ENCODE assay signal across 1 cellular context in the genomic region with DNA sequence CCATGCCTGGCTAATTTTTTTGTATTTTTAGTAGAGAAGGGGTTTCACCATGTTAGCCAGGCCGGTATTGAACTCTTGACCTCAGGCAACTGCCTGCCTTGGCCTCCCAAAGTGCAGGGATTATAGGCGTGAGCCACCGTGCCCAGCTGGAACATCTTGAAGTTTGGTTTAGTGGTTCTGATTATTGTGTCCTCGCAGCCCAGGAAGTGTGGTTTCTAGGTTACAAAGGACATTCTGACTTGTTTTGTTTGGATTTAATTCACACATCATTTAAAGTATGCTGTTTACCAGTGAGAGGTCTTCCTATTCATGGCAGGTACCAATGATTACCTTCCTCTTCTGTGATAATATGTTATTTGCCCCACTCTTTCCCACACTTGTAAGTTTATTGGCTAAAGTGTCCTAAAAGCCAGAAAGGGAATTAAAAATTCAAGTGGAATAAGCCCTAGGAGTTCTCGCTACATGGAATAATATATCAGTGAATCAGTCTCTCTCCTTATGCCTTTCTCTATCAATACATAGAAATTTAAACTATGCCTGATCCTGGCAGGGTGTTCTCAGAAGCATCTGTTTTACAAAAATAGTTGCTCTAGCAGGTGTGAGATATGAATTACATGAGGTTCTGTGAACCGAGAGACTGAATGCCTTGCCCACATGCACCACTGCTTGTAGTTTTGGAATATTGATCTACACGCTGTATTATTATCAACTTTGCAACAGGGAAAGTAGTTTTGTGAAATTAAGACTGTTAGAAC.
TF ChIP-seq lines count a peak whose summit lies in the region.

No MANE protein-coding gene starts in this region.

TF ChIP-seq in WTC11, 78 proteins besides CTCF, POLR2A, EP300 and RAD21 (continued from another document):
- TF ChIP-seq, protein P1, sequence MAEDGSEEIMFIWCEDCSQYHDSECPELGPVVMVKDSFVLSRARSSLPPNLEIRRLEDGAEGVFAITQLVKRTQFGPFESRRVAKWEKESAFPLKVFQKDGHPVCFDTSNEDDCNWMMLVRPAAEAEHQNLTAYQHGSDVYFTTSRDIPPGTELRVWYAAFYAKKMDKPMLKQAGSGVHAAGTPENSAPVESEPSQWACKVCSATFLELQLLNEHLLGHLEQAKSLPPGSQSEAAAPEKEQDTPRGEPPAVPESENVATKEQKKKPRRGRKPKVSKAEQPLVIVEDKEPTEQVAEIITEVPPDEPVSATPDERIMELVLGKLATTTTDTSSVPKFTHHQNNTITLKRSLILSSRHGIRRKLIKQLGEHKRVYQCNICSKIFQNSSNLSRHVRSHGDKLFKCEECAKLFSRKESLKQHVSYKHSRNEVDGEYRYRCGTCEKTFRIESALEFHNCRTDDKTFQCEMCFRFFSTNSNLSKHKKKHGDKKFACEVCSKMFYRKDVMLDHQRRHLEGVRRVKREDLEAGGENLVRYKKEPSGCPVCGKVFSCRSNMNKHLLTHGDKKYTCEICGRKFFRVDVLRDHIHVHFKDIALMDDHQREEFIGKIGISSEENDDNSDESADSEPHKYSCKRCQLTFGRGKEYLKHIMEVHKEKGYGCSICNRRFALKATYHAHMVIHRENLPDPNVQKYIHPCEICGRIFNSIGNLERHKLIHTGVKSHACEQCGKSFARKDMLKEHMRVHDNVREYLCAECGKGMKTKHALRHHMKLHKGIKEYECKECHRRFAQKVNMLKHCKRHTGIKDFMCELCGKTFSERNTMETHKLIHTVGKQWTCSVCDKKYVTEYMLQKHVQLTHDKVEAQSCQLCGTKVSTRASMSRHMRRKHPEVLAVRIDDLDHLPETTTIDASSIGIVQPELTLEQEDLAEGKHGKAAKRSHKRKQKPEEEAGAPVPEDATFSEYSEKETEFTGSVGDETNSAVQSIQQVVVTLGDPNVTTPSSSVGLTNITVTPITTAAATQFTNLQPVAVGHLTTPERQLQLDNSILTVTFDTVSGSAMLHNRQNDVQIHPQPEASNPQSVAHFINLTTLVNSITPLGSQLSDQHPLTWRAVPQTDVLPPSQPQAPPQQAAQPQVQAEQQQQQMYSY (CRISPR knock-in tag; IDR thresholded peaks at IDR 0.05), result no peak
- no peak for TF ChIP-seq NFATC4 (CRISPR knock-in tag; IDR thresholded peaks at IDR 0.05)
